ENCODE assay signal across 2 cellular contexts in the genomic region with DNA sequence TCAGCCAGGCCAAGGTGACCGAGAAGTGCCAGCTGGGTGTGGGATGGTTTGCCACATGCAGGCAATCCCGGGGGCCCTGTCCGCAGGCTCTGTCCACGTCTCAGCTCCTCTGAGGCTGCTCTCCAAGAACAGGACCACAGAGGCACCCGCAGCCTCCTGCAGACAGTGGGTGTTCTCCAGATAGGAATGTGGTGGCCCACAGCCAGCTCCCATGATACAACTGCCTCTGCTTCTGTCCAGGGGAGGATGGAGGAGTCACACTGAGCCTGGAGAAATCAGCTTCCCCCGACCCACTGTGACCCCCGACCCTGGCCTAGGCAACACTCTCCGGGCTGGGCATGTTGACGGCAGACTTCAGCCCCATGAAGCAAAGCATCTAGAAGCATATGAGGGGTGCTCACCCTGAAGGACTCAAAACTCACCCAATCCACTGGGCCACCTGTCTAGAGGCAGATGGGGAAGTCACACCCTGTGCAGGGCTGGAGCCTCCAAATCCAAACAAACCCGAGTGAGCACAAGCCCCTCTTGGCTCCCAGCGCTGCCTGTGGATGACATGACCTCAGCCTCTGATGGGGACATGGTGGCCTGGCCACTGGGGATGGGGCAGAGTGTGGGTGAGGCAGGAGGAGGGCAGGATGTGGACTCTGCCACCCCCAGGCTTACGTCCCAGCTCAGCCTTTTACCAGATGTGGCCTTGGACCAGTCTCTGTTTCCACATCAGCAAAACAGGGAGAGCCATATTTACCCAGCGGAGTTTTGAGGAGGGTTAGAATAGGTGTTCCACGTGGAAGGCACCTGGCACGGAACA.
TF ChIP-seq lines count a peak whose summit lies in the region.

No MANE protein-coding gene starts in this region.

TF ChIP-seq in A549, 52 proteins besides CTCF, POLR2A, EP300 and RAD21 (continued from another document):
- TF ChIP-seq CHD4 (IDR thresholded peaks at IDR 0.05; ENCODE audit: borderline replicate concordance) (no peak), EHMT2 (IDR thresholded peaks at IDR 0.05; ENCODE audit: low read depth) (no peak), JUNB (IDR thresholded peaks at IDR 0.05) (no peak), HOXB13 (CRISPR knock-in tag; IDR thresholded peaks at IDR 0.05; ENCODE audit: low read depth) (no peak)

TF ChIP-seq in IMR-90, 13 proteins besides CTCF, POLR2A, EP300 and RAD21 (continued from another document):
- no peak for TF ChIP-seq RFX5 (IDR thresholded peaks at IDR 0.05; ENCODE audit: low read depth, low read length)
- no peak for TF ChIP-seq SMC3 (IDR thresholded peaks at IDR 0.05; ENCODE audit: low read depth, low read length)
- TF ChIP-seq FOS (IDR thresholded peaks at IDR 0.05; ENCODE audit: low read depth, low read length), result no peak
- TF ChIP-seq CEBPB (IDR thresholded peaks at IDR 0.05; ENCODE audit: low read depth, low read length), result no peak
- TF ChIP-seq RCOR1 (IDR thresholded peaks at IDR 0.05; ENCODE audit: insufficient replicate concordance, low read length), result no peak
